In genomic region chr11:44463751-44464150, GRCh38 we compare ENCODE assay signal across 25 cellular contexts.
"Had no signal": no experiment of that assay in that cellular context is flagged by ENCODE, and none has a peak within 500 bp of the region (broad histone marks: within the 10 kb centered on the region; RNA-seq: fewer than 3 reads in every experiment).

No MANE protein-coding gene starts in this region.

- H3K9me3 ChIP-seq: lower lobe of right lung, neutrophil, psoas muscle, right lobe of liver, vagina had no signal

- H3K27me3 ChIP-seq: heart right ventricle, hepatocyte, right lobe of liver, tibial nerve, upper lobe of left lung, vagina had no signal

- ATAC-seq: heart right ventricle; left cardiac atrium; left lung; lower lobe of right lung; psoas muscle; right lobe of liver; stimulated activated naive CD8-positive, alpha-beta T cell treated with anti-CD3 and anti-CD28 coated beads, Interleukin-15, amount 100 ng/mL, for 72 hours had no signal

- H3K27ac ChIP-seq: heart right ventricle, hepatocyte, left lung, lower lobe of right lung, neutrophil, parathyroid adenoma, psoas muscle, right lobe of liver, tibial nerve, upper lobe of left lung, vagina had no signal

- DNase-seq: heart right ventricle; kidney glomerular epithelial cell; left cardiac atrium; left lung; lower lobe of right lung; mammary epithelial cell; mesenchymal stem cell; naive B cell; occipital lobe; psoas muscle; right lobe of liver; stimulated activated CD4-positive, alpha-beta T cell treated with anti-CD3 and anti-CD28 coated beads, Interleukin-12 subunit alpha, Interleukin-12 subunit beta, amount 100 ng/mL, for 4 hours; stimulated activated CD4-positive, alpha-beta T cell treated with anti-CD3 and anti-CD28 coated beads, Interleukin-15, amount 100 ng/mL, for 24 hours; stimulated activated CD4-positive, alpha-beta T cell treated with anti-CD3 and anti-CD28 coated beads, Interleukin-2, amount 100 ng/mL, for 24 hours; stimulated activated CD4-positive, alpha-beta T cell treated with anti-CD3 and anti-CD28 coated beads, Interleukin-4, amount 100 ng/mL, for 1 hour; stimulated activated naive CD4-positive, alpha-beta T cell treated with Interleukin-2 at 50 U/mL for 16 hours; stimulated activated naive CD8-positive, alpha-beta T cell treated with anti-CD3 and anti-CD28 coated beads, Interleukin-15, amount 100 ng/mL, for 72 hours; substantia nigra had no signal

- H3K4me1 ChIP-seq: left lung, lower lobe of right lung, parathyroid adenoma, psoas muscle, right lobe of liver, upper lobe of left lung, vagina had no signal

- H3K4me3 ChIP-seq: heart right ventricle, hepatocyte, left lung, lower lobe of right lung, psoas muscle, right lobe of liver, smooth muscle cell, tibial nerve, upper lobe of left lung, vagina had no signal

- H3K36me3 ChIP-seq: heart right ventricle, left lung, lower lobe of right lung, neutrophil, right lobe of liver, tibial nerve, upper lobe of left lung, vagina had no signal
